Comparison of ENCODE assay signal across 1 cellular context in the genomic region with DNA sequence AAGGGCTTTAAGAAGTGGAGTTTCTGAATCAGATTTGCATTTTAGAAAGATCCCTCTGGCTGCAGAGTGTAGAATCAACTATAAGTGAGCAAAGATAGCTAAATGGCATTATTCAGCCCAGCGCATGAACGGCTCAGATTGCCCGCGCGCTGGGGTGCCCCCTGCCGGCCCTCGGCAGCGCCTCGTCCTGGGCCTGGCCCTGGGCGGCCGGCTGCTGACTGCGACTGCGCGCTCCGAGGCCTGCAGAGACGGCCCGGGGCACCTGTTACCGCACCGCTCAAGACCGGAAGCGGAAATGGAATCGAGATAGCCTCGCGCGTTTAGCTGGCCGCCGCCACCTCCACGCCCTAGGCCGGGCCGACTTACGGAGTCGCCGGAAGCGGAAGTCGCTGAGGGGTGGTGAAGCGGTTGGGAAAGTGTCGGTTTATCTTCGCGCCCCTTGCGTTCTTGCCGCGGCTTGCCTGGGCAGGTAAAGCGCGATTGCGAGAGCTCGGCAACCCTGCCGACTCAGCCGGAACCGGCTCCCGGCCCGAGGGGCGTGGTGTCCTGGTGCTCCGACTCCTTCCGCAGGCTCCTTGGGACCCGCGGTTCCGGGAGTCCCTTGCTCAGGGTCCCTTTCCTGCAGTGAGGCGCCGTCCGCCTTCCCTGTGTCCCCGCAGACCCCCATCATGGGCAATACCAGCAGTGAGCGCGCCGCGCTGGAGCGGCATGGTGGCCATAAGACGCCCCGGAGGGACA.
TF ChIP-seq lines count a peak whose summit lies in the region.

Gene PRKAB1 (plus strand): TSS at position 557 of the 738 bp plus-strand sequence. CDS start 112 bp downstream, at position 669.

TF ChIP-seq in HepG2, 621 proteins besides CTCF, POLR2A, EP300 and RAD21 (continued from another document and continues in another):
- 0 out of 2 replicates have a peak, but pooled peaks have one; percentile 12 for TF ChIP-seq AFF4 (CRISPR knock-in tag; IDR thresholded peaks at IDR 0.05)
- TF ChIP-seq SRY (CRISPR knock-in tag; IDR thresholded peaks at IDR 0.05) = peak; percentile 61; the same call in 1 of the 2 replicates
- peak; percentile 87 for TF ChIP-seq HDAC1 (CRISPR knock-in tag; IDR thresholded peaks at IDR 0.05)
- TF ChIP-seq, protein P1, sequence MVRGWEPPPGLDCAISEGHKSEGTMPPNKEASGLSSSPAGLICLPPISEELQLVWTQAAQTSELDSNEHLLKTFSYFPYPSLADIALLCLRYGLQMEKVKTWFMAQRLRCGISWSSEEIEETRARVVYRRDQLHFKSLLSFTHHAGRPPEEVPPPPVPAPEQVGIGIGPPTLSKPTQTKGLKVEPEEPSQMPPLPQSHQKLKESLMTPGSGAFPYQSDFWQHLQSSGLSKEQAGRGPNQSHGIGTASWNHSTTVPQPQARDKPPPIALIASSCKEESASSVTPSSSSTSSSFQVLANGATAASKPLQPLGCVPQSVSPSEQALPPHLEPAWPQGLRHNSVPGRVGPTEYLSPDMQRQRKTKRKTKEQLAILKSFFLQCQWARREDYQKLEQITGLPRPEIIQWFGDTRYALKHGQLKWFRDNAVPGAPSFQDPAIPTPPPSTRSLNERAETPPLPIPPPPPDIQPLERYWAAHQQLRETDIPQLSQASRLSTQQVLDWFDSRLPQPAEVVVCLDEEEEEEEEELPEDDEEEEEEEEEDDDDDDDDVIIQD (CRISPR knock-in tag; IDR thresholded peaks at IDR 0.05; ENCODE audit: low read depth) = peak; percentile 60; the same call in 1 of the 2 replicates
- TF ChIP-seq ZNF101 (CRISPR knock-in tag; IDR thresholded peaks at IDR 0.05; ENCODE audit: borderline replicate concordance, low read depth) = no peak
- peak; percentile 76; the same call in 1 of the 2 replicates for TF ChIP-seq ZNF12 (CRISPR knock-in tag; IDR thresholded peaks at IDR 0.05)
- no peak for TF ChIP-seq CHCHD3 (CRISPR knock-in tag; IDR thresholded peaks at IDR 0.05)
- TF ChIP-seq PRPF4 (IDR thresholded peaks at IDR 0.05; ENCODE audit: low read depth, low read length, poor library complexity, severe bottlenecking) = no peak
- no peak for TF ChIP-seq NFE2 (CRISPR knock-in tag; IDR thresholded peaks at IDR 0.05)
- TF ChIP-seq RCOR2 (CRISPR knock-in tag; IDR thresholded peaks at IDR 0.05) = no peak
- no peak for TF ChIP-seq DNMT3B (CRISPR knock-in tag; conservative IDR thresholded peaks at IDR 0.05)
- TF ChIP-seq ZNF512 (CRISPR knock-in tag; IDR thresholded peaks at IDR 0.05) = peak; percentile 37; the same call in 1 of the 2 replicates
- no peak for TF ChIP-seq JDP2 (CRISPR knock-in tag; IDR thresholded peaks at IDR 0.05; ENCODE audit: borderline replicate concordance)
- TF ChIP-seq HIC2 (CRISPR knock-in tag; IDR thresholded peaks at IDR 0.05; ENCODE audit: low read depth) = peak; percentile 69; the same call in 1 of the 2 replicates
- no peak for TF ChIP-seq NFE2L1 (CRISPR knock-in tag; IDR thresholded peaks at IDR 0.05; ENCODE audit: borderline replicate concordance)
- TF ChIP-seq DNMT1 (CRISPR knock-in tag; IDR thresholded peaks at IDR 0.05) = no peak
- TF ChIP-seq FOXO1 (CRISPR knock-in tag; IDR thresholded peaks at IDR 0.05) = no peak; the same call in 1 of the 2 replicates
- TF ChIP-seq KDM2A (CRISPR knock-in tag; IDR thresholded peaks at IDR 0.05; ENCODE audit: borderline replicate concordance, low read depth) = peak; percentile 87; the same call in 1 of the 2 replicates
- no peak; the same call in 1 of the 2 replicates for TF ChIP-seq LBX2 (CRISPR knock-in tag; IDR thresholded peaks at IDR 0.05; ENCODE audit: borderline replicate concordance)
- TF ChIP-seq EZH2 (conservative IDR thresholded peaks at IDR 0.05; ENCODE audit: low read depth, low read length) = no peak
- no peak for TF ChIP-seq CENPBD1 (CRISPR knock-in tag; IDR thresholded peaks at IDR 0.05; ENCODE audit: borderline replicate concordance, low read depth)
- peak; percentile 71 for TF ChIP-seq HNRNPH1 (optimal IDR thresholded peaks at IDR 0.05; ENCODE audit: low read depth, low read length)
- peak; percentile 91; the same call in 1 of the 2 replicates for TF ChIP-seq ZNF350 (CRISPR knock-in tag; IDR thresholded peaks at IDR 0.05; ENCODE audit: borderline replicate concordance, low read depth)
- TF ChIP-seq ZNF790 (CRISPR knock-in tag; IDR thresholded peaks at IDR 0.05; ENCODE audit: borderline replicate concordance) = no peak
- no peak for TF ChIP-seq ZNF367 (CRISPR knock-in tag; IDR thresholded peaks at IDR 0.05; ENCODE audit: borderline replicate concordance)
- TF ChIP-seq, protein P2, sequence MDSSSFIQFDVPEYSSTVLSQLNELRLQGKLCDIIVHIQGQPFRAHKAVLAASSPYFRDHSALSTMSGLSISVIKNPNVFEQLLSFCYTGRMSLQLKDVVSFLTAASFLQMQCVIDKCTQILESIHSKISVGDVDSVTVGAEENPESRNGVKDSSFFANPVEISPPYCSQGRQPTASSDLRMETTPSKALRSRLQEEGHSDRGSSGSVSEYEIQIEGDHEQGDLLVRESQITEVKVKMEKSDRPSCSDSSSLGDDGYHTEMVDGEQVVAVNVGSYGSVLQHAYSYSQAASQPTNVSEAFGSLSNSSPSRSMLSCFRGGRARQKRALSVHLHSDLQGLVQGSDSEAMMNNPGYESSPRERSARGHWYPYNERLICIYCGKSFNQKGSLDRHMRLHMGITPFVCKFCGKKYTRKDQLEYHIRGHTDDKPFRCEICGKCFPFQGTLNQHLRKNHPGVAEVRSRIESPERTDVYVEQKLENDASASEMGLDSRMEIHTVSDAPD (CRISPR knock-in tag; IDR thresholded peaks at IDR 0.05) = 0 out of 2 replicates have a peak, but pooled peaks have one; percentile 31
- peak; percentile 90 for TF ChIP-seq GATAD1 (CRISPR knock-in tag; IDR thresholded peaks at IDR 0.05)
- no peak for TF ChIP-seq NCOR1 (IDR thresholded peaks at IDR 0.05; ENCODE audit: borderline replicate concordance, low read length)
- TF ChIP-seq ETV5 (CRISPR knock-in tag; IDR thresholded peaks at IDR 0.05; ENCODE audit: borderline replicate concordance) = peak; percentile 89; the same call in 1 of the 2 replicates
- TF ChIP-seq ZNF720 (CRISPR knock-in tag; IDR thresholded peaks at IDR 0.05) = no peak
- TF ChIP-seq, protein P3, sequence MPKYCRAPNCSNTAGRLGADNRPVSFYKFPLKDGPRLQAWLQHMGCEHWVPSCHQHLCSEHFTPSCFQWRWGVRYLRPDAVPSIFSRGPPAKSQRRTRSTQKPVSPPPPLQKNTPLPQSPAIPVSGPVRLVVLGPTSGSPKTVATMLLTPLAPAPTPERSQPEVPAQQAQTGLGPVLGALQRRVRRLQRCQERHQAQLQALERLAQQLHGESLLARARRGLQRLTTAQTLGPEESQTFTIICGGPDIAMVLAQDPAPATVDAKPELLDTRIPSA (CRISPR knock-in tag; IDR thresholded peaks at IDR 0.05; ENCODE audit: borderline replicate concordance) = no peak; the same call in 1 of the 2 replicates
- no peak for TF ChIP-seq ZNF766 (CRISPR knock-in tag; IDR thresholded peaks at IDR 0.05; ENCODE audit: borderline replicate concordance)
- TF ChIP-seq, protein P4, sequence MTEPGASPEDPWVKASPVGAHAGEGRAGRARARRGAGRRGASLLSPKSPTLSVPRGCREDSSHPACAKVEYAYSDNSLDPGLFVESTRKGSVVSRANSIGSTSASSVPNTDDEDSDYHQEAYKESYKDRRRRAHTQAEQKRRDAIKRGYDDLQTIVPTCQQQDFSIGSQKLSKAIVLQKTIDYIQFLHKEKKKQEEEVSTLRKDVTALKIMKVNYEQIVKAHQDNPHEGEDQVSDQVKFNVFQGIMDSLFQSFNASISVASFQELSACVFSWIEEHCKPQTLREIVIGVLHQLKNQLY (CRISPR knock-in tag; IDR thresholded peaks at IDR 0.05) = no peak
- TF ChIP-seq ZNF569 (CRISPR knock-in tag; IDR thresholded peaks at IDR 0.05; ENCODE audit: borderline replicate concordance) = no peak
- TF ChIP-seq ZNF713 (CRISPR knock-in tag; IDR thresholded peaks at IDR 0.05) = no peak
- TF ChIP-seq, protein P5, sequence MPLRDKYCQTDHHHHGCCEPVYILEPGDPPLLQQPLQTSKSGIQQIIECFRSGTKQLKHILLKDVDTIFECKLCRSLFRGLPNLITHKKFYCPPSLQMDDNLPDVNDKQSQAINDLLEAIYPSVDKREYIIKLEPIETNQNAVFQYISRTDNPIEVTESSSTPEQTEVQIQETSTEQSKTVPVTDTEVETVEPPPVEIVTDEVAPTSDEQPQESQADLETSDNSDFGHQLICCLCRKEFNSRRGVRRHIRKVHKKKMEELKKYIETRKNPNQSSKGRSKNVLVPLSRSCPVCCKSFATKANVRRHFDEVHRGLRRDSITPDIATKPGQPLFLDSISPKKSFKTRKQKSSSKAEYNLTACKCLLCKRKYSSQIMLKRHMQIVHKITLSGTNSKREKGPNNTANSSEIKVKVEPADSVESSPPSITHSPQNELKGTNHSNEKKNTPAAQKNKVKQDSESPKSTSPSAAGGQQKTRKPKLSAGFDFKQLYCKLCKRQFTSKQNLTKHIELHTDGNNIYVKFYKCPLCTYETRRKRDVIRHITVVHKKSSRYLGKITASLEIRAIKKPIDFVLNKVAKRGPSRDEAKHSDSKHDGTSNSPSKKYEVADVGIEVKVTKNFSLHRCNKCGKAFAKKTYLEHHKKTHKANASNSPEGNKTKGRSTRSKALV (CRISPR knock-in tag; IDR thresholded peaks at IDR 0.05) = no peak
- TF ChIP-seq, protein P6, sequence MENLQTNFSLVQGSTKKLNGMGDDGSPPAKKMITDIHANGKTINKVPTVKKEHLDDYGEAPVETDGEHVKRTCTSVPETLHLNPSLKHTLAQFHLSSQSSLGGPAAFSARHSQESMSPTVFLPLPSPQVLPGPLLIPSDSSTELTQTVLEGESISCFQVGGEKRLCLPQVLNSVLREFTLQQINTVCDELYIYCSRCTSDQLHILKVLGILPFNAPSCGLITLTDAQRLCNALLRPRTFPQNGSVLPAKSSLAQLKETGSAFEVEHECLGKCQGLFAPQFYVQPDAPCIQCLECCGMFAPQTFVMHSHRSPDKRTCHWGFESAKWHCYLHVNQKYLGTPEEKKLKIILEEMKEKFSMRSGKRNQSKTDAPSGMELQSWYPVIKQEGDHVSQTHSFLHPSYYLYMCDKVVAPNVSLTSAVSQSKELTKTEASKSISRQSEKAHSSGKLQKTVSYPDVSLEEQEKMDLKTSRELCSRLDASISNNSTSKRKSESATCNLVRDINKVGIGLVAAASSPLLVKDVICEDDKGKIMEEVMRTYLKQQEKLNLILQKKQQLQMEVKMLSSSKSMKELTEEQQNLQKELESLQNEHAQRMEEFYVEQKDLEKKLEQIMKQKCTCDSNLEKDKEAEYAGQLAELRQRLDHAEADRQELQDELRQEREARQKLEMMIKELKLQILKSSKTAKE (CRISPR knock-in tag; IDR thresholded peaks at IDR 0.05; ENCODE audit: borderline replicate concordance) = no peak
- peak; percentile 30; the same call in 1 of the 2 replicates for TF ChIP-seq TMF1 (CRISPR knock-in tag; IDR thresholded peaks at IDR 0.05; ENCODE audit: low read depth)
- no peak; the same call in 1 of the 2 replicates for TF ChIP-seq HOXA9 (CRISPR knock-in tag; IDR thresholded peaks at IDR 0.05; ENCODE audit: borderline replicate concordance)
- peak; percentile 32; the same call in 1 of the 2 replicates for TF ChIP-seq HNRNPUL1 (IDR thresholded peaks at IDR 0.05; ENCODE audit: low read depth, low read length)
